In the genomic region with DNA sequence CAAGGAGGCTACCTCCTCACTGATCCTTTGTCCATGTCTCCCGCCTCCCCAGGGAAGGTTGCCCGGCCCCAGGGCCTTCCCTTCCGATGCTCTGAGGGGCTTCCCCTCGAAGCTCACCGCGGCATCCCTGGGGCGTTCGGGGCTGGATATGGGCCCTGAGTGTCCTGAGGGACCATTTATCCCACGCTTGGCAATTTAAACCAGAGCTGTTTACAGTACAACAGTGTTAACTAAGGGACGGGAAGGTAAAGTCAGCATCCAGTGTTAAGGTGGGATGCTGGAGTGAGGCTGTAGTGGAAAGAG, we compare ENCODE assay signal across 29 cellular contexts.
"Had no signal": no experiment of that assay in that cellular context is flagged by ENCODE, and none has a peak within 500 bp of the region (broad histone marks: within the 10 kb centered on the region; RNA-seq: fewer than 3 reads in every experiment).

No MANE protein-coding gene starts in this region.

- H3K27me3 ChIP-seq: ascending aorta, cardiac muscle cell had no signal

- ATAC-seq: activated CD8-positive, alpha-beta T cell treated with anti-CD3 and anti-CD28 coated beads for 36 hours; activated naive CD8-positive, alpha-beta T cell treated with anti-CD3 and anti-CD28 coated beads, Interleukin-2, amount 50 U/mL, for 24 hours; activated T-cell treated with anti-CD3 and anti-CD28 coated beads, Interleukin-2, amount 50 U/mL, for 72 hours had no signal

- H3K27ac ChIP-seq: ascending aorta, cardiac muscle cell, VCaP had no signal

- H3K4me1 ChIP-seq: ascending aorta had no signal

- H3K4me3 ChIP-seq: ascending aorta, cardiac muscle cell had no signal

- H3K36me3 ChIP-seq: ascending aorta, cardiac muscle cell had no signal

- H3K9me3 ChIP-seq: ascending aorta had no signal

- DNase-seq: activated B cell treated with CpG ODN at 0.5 μM for 24 hours; activated CD4-positive, alpha-beta memory T cell treated with anti-CD3 and anti-CD28 coated beads for 36 hours; activated CD4-positive, alpha-beta T cell treated with anti-CD3 and anti-CD28 coated beads for 4 hours; activated CD4-positive, alpha-beta T cell treated with anti-CD3 and anti-CD28 coated beads, Interleukin-2, amount 10 ng/mL, durations not matched to agents 24 days and 14 days; activated CD4-positive, alpha-beta T cell treated with anti-CD3 and anti-CD28 coated beads, Interleukin-2, amount 50 U/mL, for 1 hour; activated CD4-positive, alpha-beta T cell treated with anti-CD3 and anti-CD28 coated beads, Interleukin-2, amount 50 U/mL, for 4 hours; activated CD4-positive, CD25-positive, alpha-beta regulatory T cell treated with anti-CD3 and anti-CD28 coated beads, Interleukin-2, amount 50 U/mL, for 72 hours; activated CD8-positive, alpha-beta memory T cell treated with anti-CD3 and anti-CD28 coated beads, Interleukin-2, amount 50 U/mL, for 4 hours; activated CD8-positive, alpha-beta T cell treated with anti-CD3 and anti-CD28 coated beads for 36 hours; activated effector memory CD4-positive, alpha-beta T cell treated with anti-CD3 and anti-CD28 coated beads, Interleukin-2, amount 50 U/mL, for 16 hours; activated gamma-delta T cell treated with Interleukin-2 at 50 U/mL for 16 hours; activated naive CD4-positive, alpha-beta T cell; activated naive CD4-positive, alpha-beta T cell treated with anti-CD3 and anti-CD28 coated beads, Interleukin-2, amount 10 ng/mL, durations not matched to agents 7 days and 5 days; activated naive CD8-positive, alpha-beta T cell treated with anti-CD3 and anti-CD28 coated beads, Interleukin-2, amount 10 ng/mL, durations not matched to agents 7 days and 5 days; activated naive CD8-positive, alpha-beta T cell treated with anti-CD3 and anti-CD28 coated beads, Interleukin-2, amount 50 U/mL, for 24 hours; activated T-cell treated with anti-CD3 and anti-CD28 coated beads for 4 hours; activated T-cell treated with anti-CD3 and anti-CD28 coated beads, Interleukin-2, amount 50 U/mL, for 1 hour; activated T-cell treated with anti-CD3 and anti-CD28 coated beads, Interleukin-2, amount 50 U/mL, for 4 hours; activated T-cell treated with anti-CD3 and anti-CD28 coated beads, Interleukin-2, amount 50 U/mL, for 72 hours; amygdala; anterior cingulate cortex; caudate nucleus; cerebellar nuclear complex; T-helper 1 cell; T-helper 2 cell; T-helper 9 cell had no signal
